ENCODE assay signal across 18 cellular contexts in the genomic region with DNA sequence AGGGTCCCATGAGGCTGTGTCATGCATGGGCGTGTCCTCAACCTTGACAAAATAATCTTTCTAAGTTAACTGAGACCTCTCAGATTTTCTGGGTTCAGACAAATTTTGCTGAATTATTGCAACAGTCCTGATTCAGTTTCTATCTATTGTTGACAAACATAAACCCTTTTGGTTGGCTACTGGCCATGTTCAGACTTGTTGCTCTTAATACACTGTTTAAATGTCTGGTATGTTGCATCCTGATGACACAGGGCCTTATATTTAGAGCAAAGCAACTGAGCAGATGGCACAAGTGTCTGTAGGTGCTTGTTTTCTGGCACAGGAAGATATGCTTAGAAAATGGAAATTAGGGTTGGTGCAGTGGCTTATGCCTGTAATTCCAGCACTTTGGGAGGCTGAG.
"Had no signal": no experiment of that assay in that cellular context is flagged by ENCODE, and none has a peak within 500 bp of the region (broad histone marks: within the 10 kb centered on the region; RNA-seq: fewer than 3 reads in every experiment).

No MANE protein-coding gene starts in this region.

- ATAC-seq: HepG2 had no signal

- H3K9me3 ChIP-seq: SK-N-SH had no signal

- H3K9ac ChIP-seq: SK-N-SH had no signal

- DNase-seq: IMR-90, Karpas-422, KG1, MM.1S, NCI-H1092 treated with DMSO at 0.1 percent for 48 hours, NCI-H1436, NCI-H187, NCI-H2029, NCI-H2081 treated with DMSO at 0.1 percent for 48 hours, NCI-H2227 treated with DMSO at 0.1 percent for 48 hours, NCI-H524, NCI-H69, NCI-H774, RPMI8226, SHP77, SK-N-SH had no signal

- H3K4me2 ChIP-seq: SK-N-SH had no signal

- FAIRE-seq: HepG2, RCC 7860 had no signal
